ENCODE assay signal across 12 cellular contexts in genomic region chr2:44801676-44802408, GRCh38.
DNase-seq lines count a peak whose midpoint lies in the region; ATAC-seq and TF ChIP-seq lines count a peak whose summit lies in the region.
"Had no signal": no experiment of that assay in that cellular context is flagged by ENCODE, and none has a peak within 500 bp of the region (broad histone marks: within the 10 kb centered on the region; RNA-seq: fewer than 3 reads in every experiment).

No MANE protein-coding gene starts in this region.

- no peak overlapping the region for H3K27ac ChIP-seq in gastrocnemius medialis
- H3K27ac ChIP-seq: colonic mucosa, parathyroid adenoma had no signal

- ATAC-seq in activated CD8-positive, alpha-beta memory T cell treated with anti-CD3 and anti-CD28 coated beads, Interleukin-2, amount 10 ng/mL, durations not matched to agents 7 days and 5 days: no peak
- no peak for ATAC-seq in activated T-cell treated with anti-CD3 and anti-CD28 coated beads, Interleukin-2, amount 50 U/mL, for 72 hours (replicated peaks in 1 of 2)
- ATAC-seq in gastrocnemius medialis (no peak), GM21360 (IDR thresholded peaks at IDR 0.05; ENCODE audit: unreplicated experiment) (no peak)

- peaks cover 55 to 74% (median 73%) of the 10 kb centered on the region in 3 donors for H3K27me3 ChIP-seq in gastrocnemius medialis

- in situ Hi-C loops in gastrocnemius medialis (cut with MboI; ENCODE audit: low sequenced_read_pairs in 4 of 4): no loop called here

- peaks cover 4% of the 10 kb centered on the region for H3K36me3 Mint-ChIP-seq in activated CD8-positive, alpha-beta memory T cell treated with anti-CD3 and anti-CD28 coated beads, Interleukin-2, amount 10 ng/mL, durations not matched to agents 7 days and 5 days
- peaks cover 0 to 2% of the 10 kb centered on the region in 2 donors for H3K36me3 Mint-ChIP-seq in activated T-cell treated with anti-CD3 and anti-CD28 coated beads, Interleukin-2, amount 50 U/mL, for 72 hours (ENCODE audit: insufficient read depth in 2 of 2)
- H3K36me3 Mint-ChIP-seq in glutamatergic neuron (ENCODE audit: unreplicated experiment): no peaks in the 10 kb centered on the region

- no peaks in the 10 kb centered on the region for H3K36me3 ChIP-seq in gastrocnemius medialis
- H3K36me3 ChIP-seq: colonic mucosa had no signal

- no peaks in the 10 kb centered on the region for H3K9me3 ChIP-seq in gastrocnemius medialis
- H3K9me3 ChIP-seq: colonic mucosa had no signal

- no peak overlapping the region for H3K4me3 Mint-ChIP-seq in activated CD8-positive, alpha-beta memory T cell treated with anti-CD3 and anti-CD28 coated beads, Interleukin-2, amount 10 ng/mL, durations not matched to agents 7 days and 5 days
- H3K4me3 Mint-ChIP-seq in activated T-cell treated with anti-CD3 and anti-CD28 coated beads, Interleukin-2, amount 50 U/mL, for 72 hours: peak overlapping the region; percentile 73 to 85
- H3K4me3 Mint-ChIP-seq in glutamatergic neuron (ENCODE audit: unreplicated experiment): peak overlapping the region; percentile 82

- H3K4me1 ChIP-seq in gastrocnemius medialis: peaks cover 0 to 3% of the 10 kb centered on the region in 2 donors
- H3K4me1 ChIP-seq: parathyroid adenoma had no signal

- CTCF ChIA-PET in activated CD8-positive, alpha-beta memory T cell treated with anti-CD3 and anti-CD28 coated beads, Interleukin-2, amount 10 ng/mL, durations not matched to agents 7 days and 5 days (lab: Charles Lee): interaction anchor here (0.9 to 1.6 kb wide), 3 partner anchors 153 to 322 kb away, joined by 3 to 4 read pairs (median 4); no protein-coding TSS in a partner anchor

- peaks cover 5% of the 10 kb centered on the region for H3K4me1 Mint-ChIP-seq in activated CD8-positive, alpha-beta memory T cell treated with anti-CD3 and anti-CD28 coated beads, Interleukin-2, amount 10 ng/mL, durations not matched to agents 7 days and 5 days
- H3K4me1 Mint-ChIP-seq in activated T-cell treated with anti-CD3 and anti-CD28 coated beads, Interleukin-2, amount 50 U/mL, for 72 hours (ENCODE audit: low read depth): peaks cover 17% of the 10 kb centered on the region
- peaks cover 6% of the 10 kb centered on the region for H3K4me1 Mint-ChIP-seq in glutamatergic neuron (ENCODE audit: low read depth, unreplicated experiment)

- peak; percentile 19 for DNase-seq in activated CD8-positive, alpha-beta memory T cell treated with anti-CD3 and anti-CD28 coated beads, Interleukin-2, amount 10 ng/mL, durations not matched to agents 7 days and 5 days
- DNase-seq in activated CD8-positive, alpha-beta memory T cell treated with anti-CD3 and anti-CD28 coated beads, Interleukin-2, amount 50 U/mL, for 4 hours: no peak
- DNase-seq in activated T-cell treated with anti-CD3 and anti-CD28 coated beads, Interleukin-2, amount 50 U/mL, for 72 hours: no peak
- DNase-seq in glutamatergic neuron (peak; percentile 38), gastrocnemius medialis (no peak), NCI-H2107 (lab: John Stamatoyannopoulos, UW) (no peak), H4 (ENCODE audit: low spot score) (no peak)
- DNase-seq: colonic mucosa, MV-4-11, SW 1271 had no signal

- TF ChIP-seq POLR2A in gastrocnemius medialis (IDR thresholded peaks at IDR 0.05): no peak

- intact Hi-C loops in gastrocnemius medialis (cut with DNase I; ENCODE audit: low total_unique reads): no loop called here

- H3K27ac Mint-ChIP-seq in activated CD8-positive, alpha-beta memory T cell treated with anti-CD3 and anti-CD28 coated beads, Interleukin-2, amount 10 ng/mL, durations not matched to agents 7 days and 5 days: no peak overlapping the region
- no peak overlapping the region for H3K27ac Mint-ChIP-seq in activated T-cell treated with anti-CD3 and anti-CD28 coated beads, Interleukin-2, amount 50 U/mL, for 72 hours
- no peak overlapping the region for H3K27ac Mint-ChIP-seq in glutamatergic neuron (ENCODE audit: unreplicated experiment)

- TF ChIP-seq CTCF in glutamatergic neuron (IDR thresholded peaks at IDR 0.05; ENCODE audit: partially characterized antibody, unreplicated experiment) (no peak), gastrocnemius medialis (IDR thresholded peaks at IDR 0.05 in 4 of 5, conservative IDR thresholded peaks at IDR 0.05 in 1 of 5) (no peak)

- peak overlapping the region; percentile 9 to 41 (median 30) for H3K4me3 ChIP-seq in gastrocnemius medialis
- H3K4me3 ChIP-seq: colonic mucosa had no signal

- no peaks in the 10 kb centered on the region for H3K9me3 Mint-ChIP-seq in activated CD8-positive, alpha-beta memory T cell treated with anti-CD3 and anti-CD28 coated beads, Interleukin-2, amount 10 ng/mL, durations not matched to agents 7 days and 5 days (ENCODE audit: low read depth)
- no peaks in the 10 kb centered on the region for H3K9me3 Mint-ChIP-seq in activated T-cell treated with anti-CD3 and anti-CD28 coated beads, Interleukin-2, amount 50 U/mL, for 72 hours
- H3K9me3 Mint-ChIP-seq in glutamatergic neuron (ENCODE audit: unreplicated experiment): peaks cover 2% of the 10 kb centered on the region

- H3K27me3 Mint-ChIP-seq in activated CD8-positive, alpha-beta memory T cell treated with anti-CD3 and anti-CD28 coated beads, Interleukin-2, amount 10 ng/mL, durations not matched to agents 7 days and 5 days: peaks cover 87% of the 10 kb centered on the region
- peaks cover 88% of the 10 kb centered on the region for H3K27me3 Mint-ChIP-seq in activated T-cell treated with anti-CD3 and anti-CD28 coated beads, Interleukin-2, amount 50 U/mL, for 72 hours (ENCODE audit: low read depth)
- peaks cover 18% of the 10 kb centered on the region for H3K27me3 Mint-ChIP-seq in glutamatergic neuron (ENCODE audit: unreplicated experiment)

Comparison
In these comparisons a context has a peak if more than half of its experiments do, and no peak if none do; other contexts are left out.
1. DNase-seq: peak in activated CD8-positive, alpha-beta memory T cell treated with anti-CD3 and anti-CD28 coated beads, Interleukin-2, amount 10 ng/mL, durations not matched to agents 7 days and 5 days (single experiment) and glutamatergic neuron (single experiment); none in activated CD8-positive, alpha-beta memory T cell treated with anti-CD3 and anti-CD28 coated beads, Interleukin-2, amount 50 U/mL, for 4 hours (single experiment), activated T-cell treated with anti-CD3 and anti-CD28 coated beads, Interleukin-2, amount 50 U/mL, for 72 hours (0 of 2), gastrocnemius medialis (0 of 2), NCI-H2107 (single experiment) and H4 (single experiment).